ENCODE assay signal across 17 cellular contexts in the genomic region with DNA sequence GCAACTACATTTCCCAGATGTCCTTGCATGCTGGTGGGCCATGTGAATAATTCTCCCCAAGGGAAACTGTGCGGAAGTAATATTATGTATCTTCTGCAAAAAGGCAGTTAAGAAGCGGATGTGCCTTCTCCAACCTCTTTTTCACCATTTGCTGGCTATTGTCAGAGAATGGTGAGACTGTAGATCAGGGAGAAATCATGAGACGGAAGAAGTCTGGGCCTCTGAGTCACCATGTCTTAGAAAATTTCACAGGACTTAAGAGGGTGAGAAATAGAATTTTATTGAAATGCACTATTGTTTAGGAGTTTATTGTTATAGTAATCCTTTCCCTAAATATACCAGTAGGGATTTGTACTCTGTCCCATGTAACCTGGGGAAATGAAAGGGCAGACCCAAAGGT.
"Had no signal": no experiment of that assay in that cellular context is flagged by ENCODE, and none has a peak within 500 bp of the region (broad histone marks: within the 10 kb centered on the region; RNA-seq: fewer than 3 reads in every experiment).

No MANE protein-coding gene starts in this region.

- H3K36me3 ChIP-seq: cardiac muscle cell, gastroesophageal sphincter, spleen had no signal

- H3K36me3 Mint-ChIP-seq: activated CD4-positive, alpha-beta memory T cell treated with anti-CD3 and anti-CD28 coated beads for 36 hours; activated naive CD8-positive, alpha-beta T cell; stimulated activated naive B cell treated with anti-CD40 and anti-IgM and Interleukin-4, amounts not matched to agents 10 μg/mL and 1 μg/mL and 100 μg/mL, for 72 hours; type B pancreatic cell had no signal

- ATAC-seq: activated T-cell treated with anti-CD3 and anti-CD28 coated beads, Interleukin-2, amount 50 U/mL, for 4 hours; gastroesophageal sphincter; right cardiac atrium; stimulated activated naive B cell treated with anti-CD40 and anti-IgM and Interleukin-4, amounts not matched to agents 10 μg/mL and 1 μg/mL and 100 μg/mL, for 72 hours had no signal

- H3K4me3 ChIP-seq: cardiac muscle cell, coronary artery, gastroesophageal sphincter, hepatocyte, spleen had no signal

- H3K9me3 ChIP-seq: gastroesophageal sphincter, spleen had no signal

- H3K27ac ChIP-seq: cardiac muscle cell, coronary artery, gastroesophageal sphincter, hepatocyte, spleen had no signal

- DNase-seq: activated CD4-positive, alpha-beta memory T cell treated with anti-CD3 and anti-CD28 coated beads for 36 hours; activated CD4-positive, alpha-beta T cell treated with anti-CD3 and anti-CD28 coated beads for 1 hour; activated effector memory CD4-positive, alpha-beta T cell treated with anti-CD3 and anti-CD28 coated beads, Interleukin-2, amount 50 U/mL, for 16 hours; activated T-cell treated with anti-CD3 and anti-CD28 coated beads, Interleukin-2, amount 50 U/mL, for 4 hours; anterior cingulate cortex; effector CD8-positive, alpha-beta T cell; posterior cingulate gyrus; right cardiac atrium; spleen; stimulated activated CD4-positive, alpha-beta T cell treated with anti-CD3 and anti-CD28 coated beads, Interleukin-2, amount 100 ng/mL, for 24 hours; stimulated activated naive B cell treated with anti-CD40 and anti-IgM and Interleukin-4, amounts not matched to agents 10 μg/mL and 1 μg/mL and 100 μg/mL, for 72 hours had no signal

- H3K9me3 Mint-ChIP-seq: activated CD4-positive, alpha-beta memory T cell treated with anti-CD3 and anti-CD28 coated beads for 36 hours; activated T-cell treated with anti-CD3 and anti-CD28 coated beads, Interleukin-2, amount 50 U/mL, for 4 hours; stimulated activated naive B cell treated with anti-CD40 and anti-IgM and Interleukin-4, amounts not matched to agents 10 μg/mL and 1 μg/mL and 100 μg/mL, for 72 hours; type B pancreatic cell had no signal

- H3K4me2 ChIP-seq: hepatocyte had no signal

- H3K27me3 ChIP-seq: cardiac muscle cell, gastroesophageal sphincter, hepatocyte, spleen had no signal

- H3K27me3 Mint-ChIP-seq: activated CD4-positive, alpha-beta memory T cell treated with anti-CD3 and anti-CD28 coated beads for 36 hours; activated naive CD8-positive, alpha-beta T cell; type B pancreatic cell had no signal

- H3K4me1 Mint-ChIP-seq: stimulated activated naive B cell treated with anti-CD40 and anti-IgM and Interleukin-4, amounts not matched to agents 10 μg/mL and 1 μg/mL and 100 μg/mL, for 72 hours had no signal

- H3K4me1 ChIP-seq: gastroesophageal sphincter, spleen had no signal

- H3K27ac Mint-ChIP-seq: activated CD4-positive, alpha-beta memory T cell treated with anti-CD3 and anti-CD28 coated beads for 36 hours; activated naive CD8-positive, alpha-beta T cell; stimulated activated naive B cell treated with anti-CD40 and anti-IgM and Interleukin-4, amounts not matched to agents 10 μg/mL and 1 μg/mL and 100 μg/mL, for 72 hours; type B pancreatic cell had no signal

- H2AFZ ChIP-seq: hepatocyte had no signal

- H3K4me3 Mint-ChIP-seq: activated CD4-positive, alpha-beta memory T cell treated with anti-CD3 and anti-CD28 coated beads for 36 hours; activated naive CD8-positive, alpha-beta T cell; activated T-cell treated with anti-CD3 and anti-CD28 coated beads, Interleukin-2, amount 50 U/mL, for 4 hours; stimulated activated naive B cell treated with anti-CD40 and anti-IgM and Interleukin-4, amounts not matched to agents 10 μg/mL and 1 μg/mL and 100 μg/mL, for 72 hours; type B pancreatic cell had no signal
